5 cellular contexts compared by ENCODE assay signal in the genomic region with DNA sequence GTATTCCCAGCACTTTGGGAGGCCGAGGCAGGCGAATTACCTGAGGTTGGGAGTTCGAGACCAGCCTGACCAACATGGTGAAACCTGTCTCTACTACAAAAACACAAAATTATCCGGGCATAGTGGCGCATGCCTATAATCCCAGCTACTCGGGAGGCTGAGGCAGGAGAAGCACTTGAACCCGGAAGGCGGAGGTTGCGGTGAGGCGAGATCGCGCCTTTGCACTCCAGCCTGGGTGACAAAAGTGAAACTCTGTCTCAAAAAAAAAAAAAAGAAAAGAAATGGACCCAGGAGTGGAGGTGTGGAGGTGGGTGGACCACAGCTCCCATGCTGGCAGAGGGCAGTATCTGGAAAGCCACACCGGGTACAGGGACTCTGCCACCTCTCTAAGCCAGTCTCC. TPM values are rescaled to one million over a fixed set of nuclear protein-coding genes. Genes with fewer than 3 reads are reported as not detected.
"Had no signal": no experiment of that assay in that cellular context is flagged by ENCODE, and none has a peak within 500 bp of the region (broad histone marks: within the 10 kb centered on the region; RNA-seq: fewer than 3 reads in every experiment).

No MANE protein-coding gene starts in this region.

RNA-seq across cellular contexts. Expression of a gene that starts 7.1 kb away (rescaled TPM):
- total RNA-seq: activated CD4-positive, alpha-beta memory T cell treated with anti-CD3 and anti-CD28 coated beads, Interleukin-2, amount 10 ng/mL, durations not matched to agents 7 days and 5 days; activated CD4-positive, alpha-beta T cell treated with anti-CD3 and anti-CD28 coated beads, Interleukin-2, amount 10 ng/mL, durations not matched to agents 7 days and 5 days; activated naive CD8-positive, alpha-beta T cell treated with anti-CD3 and anti-CD28 coated beads, Interleukin-2, amount 10 ng/mL, durations not matched to agents 7 days and 5 days; activated T-cell treated with anti-CD3 and anti-CD28 coated beads, Interleukin-2, amount 50 U/mL, for 72 hours; T-helper 2 cell treated with Interferon-gamma antibody and Interleukin-4, amounts not matched to agents 100 ng/mL and 5 ng/mL, for 36 hours had no signal
